ENCODE assay signal across 8 cellular contexts in the genomic region with DNA sequence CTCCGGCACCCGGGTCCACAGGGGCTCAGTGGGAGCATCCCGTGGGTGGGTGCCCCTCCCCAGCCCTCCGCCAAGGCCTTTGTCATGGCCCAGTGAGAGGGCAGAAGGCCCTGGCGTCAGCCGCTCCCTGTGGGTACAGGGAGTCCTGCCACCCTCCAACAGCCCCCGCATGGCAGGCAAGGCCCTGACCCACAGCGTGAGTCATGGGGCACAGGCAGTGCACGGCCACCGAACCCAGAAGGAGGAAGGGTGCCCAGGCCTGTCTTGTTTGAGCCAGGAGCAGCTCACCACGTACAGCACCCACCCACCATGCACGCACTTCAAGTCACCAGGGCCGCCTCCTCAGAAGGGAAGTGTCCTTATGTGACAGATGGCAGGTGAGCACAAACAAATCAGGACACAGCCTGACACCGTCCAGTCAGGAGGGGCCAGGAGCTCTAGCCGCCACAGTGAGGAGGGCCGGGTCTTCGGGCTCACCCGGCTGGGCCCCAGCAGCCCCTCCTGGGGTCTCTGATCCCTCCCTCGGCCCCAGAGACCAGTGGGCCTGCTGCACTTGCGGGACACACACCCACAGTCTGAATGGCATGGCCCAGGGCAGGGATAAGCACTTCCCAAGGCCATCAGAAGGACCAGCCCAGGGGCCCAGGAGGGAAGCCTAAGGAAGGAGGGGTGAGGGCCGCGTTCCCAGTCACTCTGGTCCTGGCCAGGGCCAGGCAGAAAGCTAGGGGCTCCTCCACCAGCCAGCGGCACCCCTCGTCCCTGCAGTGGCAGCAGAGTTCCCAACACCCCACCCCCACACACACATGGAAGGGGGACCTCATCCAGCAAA. TPM values are rescaled to one million over a fixed set of nuclear protein-coding genes. Genes with fewer than 3 reads are reported as not detected.
DNase-seq lines count a peak whose midpoint lies in the region; ATAC-seq and TF ChIP-seq lines count a peak whose summit lies in the region.

No MANE protein-coding gene starts in this region.

- DNase-seq in CD14-positive monocyte (ENCODE audit: low spot score), result peak; percentile 82
- no peak for DNase-seq in activated T-helper 1 cell treated with anti-CD3 and anti-CD28 coated beads, Interleukin-12 subunit alpha, Interleukin-12 subunit beta, Interleukin-2, Interleukin-4 antibody, amounts not matched to agents 30 ng/mL and 10 ng/mL and 1 ng/mL, durations not matched to agents 14 hours and 24 hours and 36 hours (ENCODE audit: low spot score)
- DNase-seq in lower lobe of right lung, result peak; percentile 66
- DNase-seq in stomach, result peak; percentile 53
- DNase-seq in T1000 (lab: John Stamatoyannopoulos, UW), result no peak
- no peak for DNase-seq in NCI-H2081 (lab: John Stamatoyannopoulos, UW)

- H3K4me1 Mint-ChIP-seq in CD14-positive monocyte, result peaks cover 65% of the 10 kb centered on the region
- H3K4me1 Mint-ChIP-seq in activated T-helper 1 cell treated with anti-CD3 and anti-CD28 coated beads, Interleukin-12 subunit alpha, Interleukin-12 subunit beta, Interleukin-2, Interleukin-4 antibody, amounts not matched to agents 30 ng/mL and 10 ng/mL and 1 ng/mL, durations not matched to agents 14 hours and 24 hours and 36 hours (ENCODE audit: low read depth), result peaks cover 84% of the 10 kb centered on the region

- H3K4me3 Mint-ChIP-seq in CD14-positive monocyte, result peak overlapping the region in 1 of 2 donors; percentile 48
- H3K4me3 Mint-ChIP-seq in activated T-helper 1 cell treated with anti-CD3 and anti-CD28 coated beads, Interleukin-12 subunit alpha, Interleukin-12 subunit beta, Interleukin-2, Interleukin-4 antibody, amounts not matched to agents 30 ng/mL and 10 ng/mL and 1 ng/mL, durations not matched to agents 14 hours and 24 hours and 36 hours, result peak overlapping the region; percentile 86

- peak overlapping the region in 4 of 7 donors; percentile 46 to 68 (median 59) for H3K27ac Mint-ChIP-seq in CD14-positive monocyte
- peak overlapping the region; percentile 89 for H3K27ac Mint-ChIP-seq in activated T-helper 1 cell treated with anti-CD3 and anti-CD28 coated beads, Interleukin-12 subunit alpha, Interleukin-12 subunit beta, Interleukin-2, Interleukin-4 antibody, amounts not matched to agents 30 ng/mL and 10 ng/mL and 1 ng/mL, durations not matched to agents 14 hours and 24 hours and 36 hours

- H3K27me3 Mint-ChIP-seq in CD14-positive monocyte (ENCODE audit: low read depth in 3 of 3), result peaks cover 7 to 18% (median 12%) of the 10 kb centered on the region in 3 donors
- H3K27me3 Mint-ChIP-seq in activated T-helper 1 cell treated with anti-CD3 and anti-CD28 coated beads, Interleukin-12 subunit alpha, Interleukin-12 subunit beta, Interleukin-2, Interleukin-4 antibody, amounts not matched to agents 30 ng/mL and 10 ng/mL and 1 ng/mL, durations not matched to agents 14 hours and 24 hours and 36 hours (ENCODE audit: insufficient read depth), result no peaks in the 10 kb centered on the region

- TF ChIP-seq CTCF in CD14-positive monocyte (IDR thresholded peaks at IDR 0.05) (no peak), lower lobe of right lung (IDR thresholded peaks at IDR 0.05) (no peak), stomach (IDR thresholded peaks at IDR 0.05) (no peak)

- TF ChIP-seq EP300 in stomach (IDR thresholded peaks at IDR 0.05), result peak; percentile 82

- H3K27ac ChIP-seq in KOPT-K1 (ENCODE audit: low read depth, low read length, poor library complexity, severe bottlenecking) (peak overlapping the region; percentile 79), lower lobe of right lung (peak overlapping the region; percentile 83), stomach (peak overlapping the region; percentile 12 to 92 (median 89))

- H3K36me3 Mint-ChIP-seq in CD14-positive monocyte, result peaks cover 0 to 6% of the 10 kb centered on the region in 2 donors
- peaks cover 8% of the 10 kb centered on the region for H3K36me3 Mint-ChIP-seq in activated T-helper 1 cell treated with anti-CD3 and anti-CD28 coated beads, Interleukin-12 subunit alpha, Interleukin-12 subunit beta, Interleukin-2, Interleukin-4 antibody, amounts not matched to agents 30 ng/mL and 10 ng/mL and 1 ng/mL, durations not matched to agents 14 hours and 24 hours and 36 hours (ENCODE audit: low read depth)

- H3K9me3 Mint-ChIP-seq in CD14-positive monocyte, result peaks cover 0 to 2% (median 2%) of the 10 kb centered on the region in 7 donors
- H3K9me3 Mint-ChIP-seq in activated T-helper 1 cell treated with anti-CD3 and anti-CD28 coated beads, Interleukin-12 subunit alpha, Interleukin-12 subunit beta, Interleukin-2, Interleukin-4 antibody, amounts not matched to agents 30 ng/mL and 10 ng/mL and 1 ng/mL, durations not matched to agents 14 hours and 24 hours and 36 hours, result no peaks in the 10 kb centered on the region

- H3K4me3 ChIP-seq in lower lobe of right lung (peak overlapping the region; percentile 39), stomach (peak overlapping the region; percentile 16 to 25 (median 22))

- ATAC-seq in GM21381 (IDR thresholded peaks at IDR 0.05; ENCODE audit: unreplicated experiment) (peak; percentile 37), lower lobe of right lung (peak; percentile 29 to 46)

- intact Hi-C loops in CD14-positive monocyte (cut with micrococcal nuclease) (no loop called here), lower lobe of right lung (cut with DNase I) (no loop called here), stomach (cut with DNase I; ENCODE audit: low total_unique reads) (no loop called here)
- intact Hi-C loops in activated T-helper 1 cell treated with anti-CD3 and anti-CD28 coated beads, Interleukin-12 subunit alpha, Interleukin-12 subunit beta, Interleukin-2, Interleukin-4 antibody, amounts not matched to agents 30 ng/mL and 10 ng/mL and 1 ng/mL, durations not matched to agents 14 hours and 24 hours and 36 hours (cut with micrococcal nuclease), result loop anchor here (1.0 to 10.0 kb wide), 9 partner anchors 13 to 944 kb away; a partner anchor contains a TSS

- no peak for TF ChIP-seq POLR2A in stomach (IDR thresholded peaks at IDR 0.05)

- H3K36me3 ChIP-seq in KOPT-K1 (ENCODE audit: insufficient read depth, low read length) (no peaks in the 10 kb centered on the region), lower lobe of right lung (no peaks in the 10 kb centered on the region), stomach (no peaks in the 10 kb centered on the region)

- WGBS in stomach, 5 donors, result 53 to 72% (median 62%) methylated on average over 10 to 24 of the region's 24 CpGs

- H3K4me1 ChIP-seq in lower lobe of right lung (peaks cover 68% of the 10 kb centered on the region), stomach (peaks cover 75 to 98% (median 82%) of the 10 kb centered on the region in 4 donors)

- H3K27me3 ChIP-seq in lower lobe of right lung (ENCODE audit: low read depth) (no peaks in the 10 kb centered on the region), stomach (no peaks in the 10 kb centered on the region)

- H3K9me3 ChIP-seq in KOPT-K1 (ENCODE audit: insufficient read depth, low read length, poor library complexity, severe bottlenecking) (no peaks in the 10 kb centered on the region), lower lobe of right lung (no peaks in the 10 kb centered on the region), stomach (no peaks in the 10 kb centered on the region)

RNA-seq across cellular contexts. Expression of a gene that starts 25.8 kb away (rescaled TPM):
- polyA plus RNA-seq in CD14-positive monocyte, result 1 to 10 TPM; 4.1 to 7.5 TPM
- 38.4 and 41.9 TPM in 2 replicates for total RNA-seq in activated T-helper 1 cell treated with anti-CD3 and anti-CD28 coated beads, Interleukin-12 subunit alpha, Interleukin-12 subunit beta, Interleukin-2, Interleukin-4 antibody, amounts not matched to agents 30 ng/mL and 10 ng/mL and 1 ng/mL, durations not matched to agents 14 hours and 24 hours and 36 hours
- total RNA-seq in lower lobe of right lung, result 33.9 TPM
- total RNA-seq in stomach, result 100 to 1,000 TPM in 1 of 5 donors, 10 to 100 TPM in 4; 39.1 to 175 (median 45.1) TPM
- polyA plus RNA-seq in stomach, result 10 to 100 TPM; 47.8 to 49.6 (median 47.8) TPM

Comparison
In these comparisons a context has a peak if more than half of its experiments do, and no peak if none do; other contexts are left out.
1. DNase-seq: peak in CD14-positive monocyte (single experiment), lower lobe of right lung (single experiment) and stomach (single experiment); none in activated T-helper 1 cell treated with anti-CD3 and anti-CD28 coated beads, Interleukin-12 subunit alpha, Interleukin-12 subunit beta, Interleukin-2, Interleukin-4 antibody, amounts not matched to agents 30 ng/mL and 10 ng/mL and 1 ng/mL, durations not matched to agents 14 hours and 24 hours and 36 hours (single experiment), T1000 (single experiment) and NCI-H2081 (0 of 2).
2. Peak in every context shown above with its lines, with median percentiles within 50 percentile points of each other: H3K27ac ChIP-seq.